ENCODE assay signal across 1 cellular context in the genomic region with DNA sequence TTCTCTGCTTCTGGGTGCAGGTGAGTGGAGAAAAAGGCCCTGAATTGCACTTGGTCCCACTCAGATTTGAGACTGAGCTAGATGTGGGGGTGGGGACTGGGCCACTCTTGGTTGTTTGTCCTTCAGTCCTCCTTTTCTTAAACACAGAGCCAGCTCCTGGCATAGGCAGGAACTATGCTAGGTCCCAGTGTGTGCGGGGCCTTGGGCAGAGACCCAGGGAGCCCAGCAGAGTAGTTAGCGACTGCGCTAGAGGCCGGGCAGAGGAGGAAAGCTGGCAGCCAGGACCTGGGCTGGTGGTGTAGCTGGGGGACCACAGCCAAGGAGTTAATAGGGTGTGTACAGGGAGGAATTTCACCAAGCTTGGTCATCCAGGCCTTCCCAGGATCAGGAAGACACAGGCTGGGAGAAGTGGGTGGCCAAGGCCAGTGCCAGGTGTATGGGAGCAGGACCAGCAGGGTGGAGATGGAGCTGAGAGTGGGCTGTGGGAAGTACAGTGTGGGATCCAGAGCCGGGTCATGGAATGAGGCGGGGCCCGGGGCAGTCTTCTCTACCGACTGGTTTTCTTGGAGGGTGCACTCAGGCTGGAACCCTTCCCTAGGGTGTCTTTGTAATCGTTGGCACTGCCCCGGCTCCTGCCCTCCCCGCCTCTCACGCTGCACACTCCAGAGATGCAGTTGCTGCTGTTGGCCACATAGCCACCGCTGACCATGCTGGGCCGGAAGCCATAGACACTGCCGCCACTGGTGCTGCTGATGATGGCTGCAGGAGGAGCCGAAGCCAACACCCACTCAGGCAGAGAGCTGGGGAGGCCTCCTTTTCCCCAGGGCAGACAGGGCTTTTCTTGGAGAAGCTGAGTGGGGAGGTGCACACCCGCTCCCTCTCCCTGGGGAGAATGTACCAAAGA.
TF ChIP-seq lines count a peak whose summit lies in the region.

No MANE protein-coding gene starts in this region.

TF ChIP-seq in H1, 55 proteins besides CTCF, POLR2A, EP300 and RAD21:
- no peak for TF ChIP-seq CEBPB (IDR thresholded peaks at IDR 0.05; ENCODE audit: low read depth, low read length)
- TF ChIP-seq RXRA (IDR thresholded peaks at IDR 0.05; ENCODE audit: insufficient read depth, low read depth, low read length): no peak
- TF ChIP-seq JUND (IDR thresholded peaks at IDR 0.05; ENCODE audit: low read length): no peak
- TF ChIP-seq KDM4A (IDR thresholded peaks at IDR 0.05; ENCODE audit: low read depth, low read length, severe bottlenecking): no peak
- TF ChIP-seq MAFK (IDR thresholded peaks at IDR 0.05; ENCODE audit: low read depth, low read length): no peak
- no peak for TF ChIP-seq TBP (IDR thresholded peaks at IDR 0.05; ENCODE audit: low read depth, low read length)
- TF ChIP-seq NANOG (IDR thresholded peaks at IDR 0.05; ENCODE audit: insufficient read depth, low read depth, low read length, poor library complexity, severe bottlenecking): no peak
- TF ChIP-seq RFX5 (IDR thresholded peaks at IDR 0.05; ENCODE audit: borderline replicate concordance, low read depth, low read length): no peak
- no peak for TF ChIP-seq CHD1 (IDR thresholded peaks at IDR 0.05; ENCODE audit: low read depth, low read length)
- no peak for TF ChIP-seq FOSL1 (IDR thresholded peaks at IDR 0.05; ENCODE audit: insufficient read depth, low read depth, low read length)
- TF ChIP-seq, protein P1, sequence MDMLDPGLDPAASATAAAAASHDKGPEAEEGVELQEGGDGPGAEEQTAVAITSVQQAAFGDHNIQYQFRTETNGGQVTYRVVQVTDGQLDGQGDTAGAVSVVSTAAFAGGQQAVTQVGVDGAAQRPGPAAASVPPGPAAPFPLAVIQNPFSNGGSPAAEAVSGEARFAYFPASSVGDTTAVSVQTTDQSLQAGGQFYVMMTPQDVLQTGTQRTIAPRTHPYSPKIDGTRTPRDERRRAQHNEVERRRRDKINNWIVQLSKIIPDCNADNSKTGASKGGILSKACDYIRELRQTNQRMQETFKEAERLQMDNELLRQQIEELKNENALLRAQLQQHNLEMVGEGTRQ (IDR thresholded peaks at IDR 0.05; ENCODE audit: low read length): no peak
